ENCODE assay signal across 1 cellular context in the genomic region with DNA sequence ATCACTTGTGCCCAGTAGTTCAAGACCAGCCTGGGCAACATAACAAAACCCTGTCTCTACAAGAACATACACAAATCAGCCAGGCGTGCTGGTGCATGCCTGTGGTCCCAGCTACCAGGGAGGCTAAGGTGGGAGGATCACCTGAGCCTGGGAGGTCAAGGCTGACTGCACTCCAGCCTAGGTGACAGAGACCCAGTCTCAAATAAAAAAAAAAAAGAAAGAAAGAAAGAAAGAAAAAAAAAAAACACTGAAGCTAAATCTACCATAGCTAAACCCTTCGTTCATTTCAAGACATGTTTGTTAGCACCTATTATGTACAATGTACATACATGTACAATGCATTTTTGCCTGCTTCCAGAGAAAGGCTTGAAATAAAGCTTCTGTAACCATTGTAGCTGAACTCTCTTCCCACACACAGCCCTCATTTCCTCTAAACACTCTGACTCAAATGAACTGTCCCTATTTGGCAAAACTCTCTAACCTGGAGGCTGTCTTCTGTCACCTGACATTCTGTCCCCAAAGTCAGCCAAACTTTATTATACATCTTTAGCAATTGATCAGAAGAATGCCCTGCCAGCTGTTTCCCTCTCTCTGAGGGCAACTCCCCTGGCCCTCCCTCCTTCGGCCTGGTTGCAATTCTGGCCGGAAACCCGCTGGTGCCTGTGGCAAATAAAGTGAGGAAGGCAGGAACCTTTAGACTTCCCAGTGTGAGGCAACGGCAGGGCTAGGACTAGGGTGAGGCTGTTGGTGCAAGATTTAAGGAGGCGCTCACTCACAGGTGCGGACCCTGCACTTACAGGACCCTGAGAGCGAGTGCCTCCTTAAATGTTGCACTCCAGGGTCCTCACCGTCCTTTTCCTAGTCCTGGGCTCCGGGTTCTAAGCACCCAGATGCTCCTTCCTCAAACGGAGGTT.
TF ChIP-seq lines count a peak whose summit lies in the region.

No MANE protein-coding gene starts in this region.

TF ChIP-seq in HepG2, 621 proteins besides CTCF, POLR2A, EP300 and RAD21 (continued from another document and continues in another):
- TF ChIP-seq ZNF776 (CRISPR knock-in tag; IDR thresholded peaks at IDR 0.05) (no peak), SPEN (CRISPR knock-in tag; IDR thresholded peaks at IDR 0.05; ENCODE audit: low read depth) (no peak; the same call in 1 of the 2 replicates), GATAD2A (CRISPR knock-in tag; IDR thresholded peaks at IDR 0.05) (peak; percentile 82), FOSL1 (CRISPR knock-in tag; IDR thresholded peaks at IDR 0.05; ENCODE audit: borderline replicate concordance) (no peak), TRIM24 (CRISPR knock-in tag; IDR thresholded peaks at IDR 0.05) (no peak), ZNF329 (CRISPR knock-in tag; IDR thresholded peaks at IDR 0.05; ENCODE audit: low read depth) (no peak), NRL (CRISPR knock-in tag; IDR thresholded peaks at IDR 0.05; ENCODE audit: borderline replicate concordance) (no peak), NR2F2 (IDR thresholded peaks at IDR 0.05; ENCODE audit: borderline replicate concordance, low read depth) (no peak), ZNF619 (CRISPR knock-in tag; IDR thresholded peaks at IDR 0.05) (no peak), PHF5A (CRISPR knock-in tag; IDR thresholded peaks at IDR 0.05; ENCODE audit: low read depth, unreplicated experiment) (no peak), PPARG (CRISPR knock-in tag; conservative IDR thresholded peaks at IDR 0.05) (no peak), MTA3 (CRISPR knock-in tag; IDR thresholded peaks at IDR 0.05) (no peak), ZNF34 (CRISPR knock-in tag; IDR thresholded peaks at IDR 0.05; ENCODE audit: borderline replicate concordance) (no peak), MAFG (CRISPR knock-in tag; IDR thresholded peaks at IDR 0.05) (no peak), RARG (CRISPR knock-in tag; IDR thresholded peaks at IDR 0.05; ENCODE audit: low read depth) (no peak), ZNF124 (CRISPR knock-in tag; IDR thresholded peaks at IDR 0.05) (0 out of 2 replicates have a peak, but pooled peaks have one; percentile 71), KDM5A (IDR thresholded peaks at IDR 0.05; ENCODE audit: borderline replicate concordance, low read length) (no peak), MEF2D (CRISPR knock-in tag; IDR thresholded peaks at IDR 0.05) (no peak), PITX1 (CRISPR knock-in tag; IDR thresholded peaks at IDR 0.05) (0 out of 2 replicates have a peak, but pooled peaks have one; percentile 16), SALL2 (CRISPR knock-in tag; IDR thresholded peaks at IDR 0.05) (no peak), PCBP1 (IDR thresholded peaks at IDR 0.05; ENCODE audit: borderline replicate concordance, low read depth, low read length) (no peak)
- TF ChIP-seq, protein P1, sequence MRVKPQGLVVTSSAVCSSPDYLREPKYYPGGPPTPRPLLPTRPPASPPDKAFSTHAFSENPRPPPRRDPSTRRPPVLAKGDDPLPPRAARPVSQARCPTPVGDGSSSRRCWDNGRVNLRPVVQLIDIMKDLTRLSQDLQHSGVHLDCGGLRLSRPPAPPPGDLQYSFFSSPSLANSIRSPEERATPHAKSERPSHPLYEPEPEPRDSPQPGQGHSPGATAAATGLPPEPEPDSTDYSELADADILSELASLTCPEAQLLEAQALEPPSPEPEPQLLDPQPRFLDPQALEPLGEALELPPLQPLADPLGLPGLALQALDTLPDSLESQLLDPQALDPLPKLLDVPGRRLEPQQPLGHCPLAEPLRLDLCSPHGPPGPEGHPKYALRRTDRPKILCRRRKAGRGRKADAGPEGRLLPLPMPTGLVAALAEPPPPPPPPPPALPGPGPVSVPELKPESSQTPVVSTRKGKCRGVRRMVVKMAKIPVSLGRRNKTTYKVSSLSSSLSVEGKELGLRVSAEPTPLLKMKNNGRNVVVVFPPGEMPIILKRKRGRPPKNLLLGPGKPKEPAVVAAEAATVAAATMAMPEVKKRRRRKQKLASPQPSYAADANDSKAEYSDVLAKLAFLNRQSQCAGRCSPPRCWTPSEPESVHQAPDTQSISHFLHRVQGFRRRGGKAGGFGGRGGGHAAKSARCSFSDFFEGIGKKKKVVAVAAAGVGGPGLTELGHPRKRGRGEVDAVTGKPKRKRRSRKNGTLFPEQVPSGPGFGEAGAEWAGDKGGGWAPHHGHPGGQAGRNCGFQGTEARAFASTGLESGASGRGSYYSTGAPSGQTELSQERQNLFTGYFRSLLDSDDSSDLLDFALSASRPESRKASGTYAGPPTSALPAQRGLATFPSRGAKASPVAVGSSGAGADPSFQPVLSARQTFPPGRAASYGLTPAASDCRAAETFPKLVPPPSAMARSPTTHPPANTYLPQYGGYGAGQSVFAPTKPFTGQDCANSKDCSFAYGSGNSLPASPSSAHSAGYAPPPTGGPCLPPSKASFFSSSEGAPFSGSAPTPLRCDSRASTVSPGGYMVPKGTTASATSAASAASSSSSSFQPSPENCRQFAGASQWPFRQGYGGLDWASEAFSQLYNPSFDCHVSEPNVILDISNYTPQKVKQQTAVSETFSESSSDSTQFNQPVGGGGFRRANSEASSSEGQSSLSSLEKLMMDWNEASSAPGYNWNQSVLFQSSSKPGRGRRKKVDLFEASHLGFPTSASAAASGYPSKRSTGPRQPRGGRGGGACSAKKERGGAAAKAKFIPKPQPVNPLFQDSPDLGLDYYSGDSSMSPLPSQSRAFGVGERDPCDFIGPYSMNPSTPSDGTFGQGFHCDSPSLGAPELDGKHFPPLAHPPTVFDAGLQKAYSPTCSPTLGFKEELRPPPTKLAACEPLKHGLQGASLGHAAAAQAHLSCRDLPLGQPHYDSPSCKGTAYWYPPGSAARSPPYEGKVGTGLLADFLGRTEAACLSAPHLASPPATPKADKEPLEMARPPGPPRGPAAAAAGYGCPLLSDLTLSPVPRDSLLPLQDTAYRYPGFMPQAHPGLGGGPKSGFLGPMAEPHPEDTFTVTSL (CRISPR knock-in tag; IDR thresholded peaks at IDR 0.05; ENCODE audit: borderline replicate concordance), result no peak
- TF ChIP-seq, protein P2, sequence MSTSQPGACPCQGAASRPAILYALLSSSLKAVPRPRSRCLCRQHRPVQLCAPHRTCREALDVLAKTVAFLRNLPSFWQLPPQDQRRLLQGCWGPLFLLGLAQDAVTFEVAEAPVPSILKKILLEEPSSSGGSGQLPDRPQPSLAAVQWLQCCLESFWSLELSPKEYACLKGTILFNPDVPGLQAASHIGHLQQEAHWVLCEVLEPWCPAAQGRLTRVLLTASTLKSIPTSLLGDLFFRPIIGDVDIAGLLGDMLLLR (CRISPR knock-in tag; IDR thresholded peaks at IDR 0.05), result no peak
- TF ChIP-seq, protein P3, sequence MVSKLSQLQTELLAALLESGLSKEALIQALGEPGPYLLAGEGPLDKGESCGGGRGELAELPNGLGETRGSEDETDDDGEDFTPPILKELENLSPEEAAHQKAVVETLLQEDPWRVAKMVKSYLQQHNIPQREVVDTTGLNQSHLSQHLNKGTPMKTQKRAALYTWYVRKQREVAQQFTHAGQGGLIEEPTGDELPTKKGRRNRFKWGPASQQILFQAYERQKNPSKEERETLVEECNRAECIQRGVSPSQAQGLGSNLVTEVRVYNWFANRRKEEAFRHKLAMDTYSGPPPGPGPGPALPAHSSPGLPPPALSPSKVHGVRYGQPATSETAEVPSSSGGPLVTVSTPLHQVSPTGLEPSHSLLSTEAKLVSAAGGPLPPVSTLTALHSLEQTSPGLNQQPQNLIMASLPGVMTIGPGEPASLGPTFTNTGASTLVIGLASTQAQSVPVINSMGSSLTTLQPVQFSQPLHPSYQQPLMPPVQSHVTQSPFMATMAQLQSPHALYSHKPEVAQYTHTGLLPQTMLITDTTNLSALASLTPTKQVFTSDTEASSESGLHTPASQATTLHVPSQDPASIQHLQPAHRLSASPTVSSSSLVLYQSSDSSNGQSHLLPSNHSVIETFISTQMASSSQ (IDR thresholded peaks at IDR 0.05; ENCODE audit: low read depth), result no peak
- TF ChIP-seq, protein P3 (CRISPR knock-in tag; IDR thresholded peaks at IDR 0.05; ENCODE audit: borderline replicate concordance), result no peak
- TF ChIP-seq, protein P4, sequence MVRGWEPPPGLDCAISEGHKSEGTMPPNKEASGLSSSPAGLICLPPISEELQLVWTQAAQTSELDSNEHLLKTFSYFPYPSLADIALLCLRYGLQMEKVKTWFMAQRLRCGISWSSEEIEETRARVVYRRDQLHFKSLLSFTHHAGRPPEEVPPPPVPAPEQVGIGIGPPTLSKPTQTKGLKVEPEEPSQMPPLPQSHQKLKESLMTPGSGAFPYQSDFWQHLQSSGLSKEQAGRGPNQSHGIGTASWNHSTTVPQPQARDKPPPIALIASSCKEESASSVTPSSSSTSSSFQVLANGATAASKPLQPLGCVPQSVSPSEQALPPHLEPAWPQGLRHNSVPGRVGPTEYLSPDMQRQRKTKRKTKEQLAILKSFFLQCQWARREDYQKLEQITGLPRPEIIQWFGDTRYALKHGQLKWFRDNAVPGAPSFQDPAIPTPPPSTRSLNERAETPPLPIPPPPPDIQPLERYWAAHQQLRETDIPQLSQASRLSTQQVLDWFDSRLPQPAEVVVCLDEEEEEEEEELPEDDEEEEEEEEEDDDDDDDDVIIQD (CRISPR knock-in tag; IDR thresholded peaks at IDR 0.05; ENCODE audit: low read depth), result no peak; the same call in 1 of the 2 replicates
- TF ChIP-seq, protein P5, sequence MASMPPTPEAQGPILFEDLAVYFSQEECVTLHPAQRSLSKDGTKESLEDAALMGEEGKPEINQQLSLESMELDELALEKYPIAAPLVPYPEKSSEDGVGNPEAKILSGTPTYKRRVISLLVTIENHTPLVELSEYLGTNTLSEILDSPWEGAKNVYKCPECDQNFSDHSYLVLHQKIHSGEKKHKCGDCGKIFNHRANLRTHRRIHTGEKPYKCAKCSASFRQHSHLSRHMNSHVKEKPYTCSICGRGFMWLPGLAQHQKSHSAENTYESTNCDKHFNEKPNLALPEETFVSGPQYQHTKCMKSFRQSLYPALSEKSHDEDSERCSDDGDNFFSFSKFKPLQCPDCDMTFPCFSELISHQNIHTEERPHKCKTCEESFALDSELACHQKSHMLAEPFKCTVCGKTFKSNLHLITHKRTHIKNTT (CRISPR knock-in tag; IDR thresholded peaks at IDR 0.05), result no peak
- TF ChIP-seq, protein P6, sequence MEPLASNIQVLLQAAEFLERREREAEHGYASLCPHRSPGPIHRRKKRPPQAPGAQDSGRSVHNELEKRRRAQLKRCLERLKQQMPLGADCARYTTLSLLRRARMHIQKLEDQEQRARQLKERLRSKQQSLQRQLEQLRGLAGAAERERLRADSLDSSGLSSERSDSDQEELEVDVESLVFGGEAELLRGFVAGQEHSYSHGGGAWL (CRISPR knock-in tag; IDR thresholded peaks at IDR 0.05), result no peak
- TF ChIP-seq, protein P7, sequence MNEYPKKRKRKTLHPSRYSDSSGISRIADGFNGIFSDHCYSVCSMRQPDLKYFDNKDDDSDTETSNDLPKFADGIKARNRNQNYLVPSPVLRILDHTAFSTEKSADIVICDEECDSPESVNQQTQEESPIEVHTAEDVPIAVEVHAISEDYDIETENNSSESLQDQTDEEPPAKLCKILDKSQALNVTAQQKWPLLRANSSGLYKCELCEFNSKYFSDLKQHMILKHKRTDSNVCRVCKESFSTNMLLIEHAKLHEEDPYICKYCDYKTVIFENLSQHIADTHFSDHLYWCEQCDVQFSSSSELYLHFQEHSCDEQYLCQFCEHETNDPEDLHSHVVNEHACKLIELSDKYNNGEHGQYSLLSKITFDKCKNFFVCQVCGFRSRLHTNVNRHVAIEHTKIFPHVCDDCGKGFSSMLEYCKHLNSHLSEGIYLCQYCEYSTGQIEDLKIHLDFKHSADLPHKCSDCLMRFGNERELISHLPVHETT (CRISPR knock-in tag; conservative IDR thresholded peaks at IDR 0.05), result no peak
- TF ChIP-seq, protein P8, sequence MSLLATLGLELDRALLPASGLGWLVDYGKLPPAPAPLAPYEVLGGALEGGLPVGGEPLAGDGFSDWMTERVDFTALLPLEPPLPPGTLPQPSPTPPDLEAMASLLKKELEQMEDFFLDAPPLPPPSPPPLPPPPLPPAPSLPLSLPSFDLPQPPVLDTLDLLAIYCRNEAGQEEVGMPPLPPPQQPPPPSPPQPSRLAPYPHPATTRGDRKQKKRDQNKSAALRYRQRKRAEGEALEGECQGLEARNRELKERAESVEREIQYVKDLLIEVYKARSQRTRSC (CRISPR knock-in tag; IDR thresholded peaks at IDR 0.05; ENCODE audit: low read depth), result no peak
- TF ChIP-seq, protein P9, sequence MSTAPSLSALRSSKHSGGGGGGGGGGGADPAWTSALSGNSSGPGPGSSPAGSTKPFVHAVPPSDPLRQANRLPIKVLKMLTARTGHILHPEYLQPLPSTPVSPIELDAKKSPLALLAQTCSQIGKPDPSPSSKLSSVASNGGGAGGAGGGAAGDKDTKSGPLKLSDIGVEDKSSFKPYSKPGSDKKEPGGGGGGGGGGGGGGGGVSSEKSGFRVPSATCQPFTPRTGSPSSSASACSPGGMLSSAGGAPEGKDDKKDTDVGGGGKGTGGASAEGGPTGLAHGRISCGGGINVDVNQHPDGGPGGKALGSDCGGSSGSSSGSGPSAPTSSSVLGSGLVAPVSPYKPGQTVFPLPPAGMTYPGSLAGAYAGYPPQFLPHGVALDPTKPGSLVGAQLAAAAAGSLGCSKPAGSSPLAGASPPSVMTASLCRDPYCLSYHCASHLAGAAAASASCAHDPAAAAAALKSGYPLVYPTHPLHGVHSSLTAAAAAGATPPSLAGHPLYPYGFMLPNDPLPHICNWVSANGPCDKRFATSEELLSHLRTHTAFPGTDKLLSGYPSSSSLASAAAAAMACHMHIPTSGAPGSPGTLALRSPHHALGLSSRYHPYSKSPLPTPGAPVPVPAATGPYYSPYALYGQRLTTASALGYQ (CRISPR knock-in tag; IDR thresholded peaks at IDR 0.05), result no peak
- TF ChIP-seq, protein P10, sequence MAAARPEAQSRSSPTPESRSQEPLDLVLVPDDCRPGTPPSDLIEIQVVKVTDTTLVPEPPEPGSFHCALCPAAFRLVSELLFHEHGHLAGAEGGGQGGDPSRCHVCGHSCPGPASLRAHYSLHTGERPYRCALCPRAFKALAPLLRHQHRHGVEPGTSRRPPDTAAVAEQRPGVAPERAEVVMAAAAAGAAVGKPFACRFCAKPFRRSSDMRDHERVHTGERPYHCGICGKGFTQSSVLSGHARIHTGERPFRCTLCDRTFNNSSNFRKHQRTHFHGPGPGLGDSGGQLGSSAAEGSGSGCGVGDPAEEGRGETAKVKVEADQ (CRISPR knock-in tag; IDR thresholded peaks at IDR 0.05; ENCODE audit: borderline replicate concordance), result no peak
